Comparison of ENCODE assay signal across 9 cellular contexts in the genomic region with DNA sequence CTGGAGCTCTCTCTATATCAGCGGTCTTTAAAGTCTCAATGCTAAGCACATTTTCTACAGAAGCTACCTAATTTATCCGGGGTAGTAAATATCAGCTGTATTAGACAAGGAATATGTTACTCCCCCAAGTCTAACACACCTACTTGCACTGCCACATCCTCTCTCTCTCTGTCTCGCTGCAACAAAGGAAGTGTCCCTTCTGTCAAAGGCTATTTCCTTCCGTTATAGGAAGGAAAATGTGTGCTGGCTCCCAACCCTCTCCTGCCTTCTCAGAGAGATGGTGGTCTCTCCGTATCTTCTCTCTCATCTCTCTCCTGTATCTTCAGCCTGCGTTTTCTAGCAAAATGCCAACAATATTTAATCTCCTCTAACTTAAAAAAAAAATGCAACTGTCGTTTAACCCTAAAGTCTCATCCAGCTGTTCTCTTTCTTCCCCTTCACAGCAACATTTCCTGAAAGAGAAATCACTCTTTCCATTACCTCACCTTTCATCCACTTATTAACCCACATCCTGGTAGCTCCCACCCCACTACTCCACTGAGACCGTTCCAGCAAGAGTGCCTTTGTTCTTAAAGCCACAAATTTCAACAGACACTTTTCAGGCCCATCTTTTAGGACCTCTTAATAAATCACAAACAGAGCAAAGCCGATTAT. TPM values are rescaled to one million over a fixed set of nuclear protein-coding genes. Genes with fewer than 3 reads are reported as not detected.
DNase-seq lines count a peak whose midpoint lies in the region; ATAC-seq, FAIRE-seq and TF ChIP-seq lines count a peak whose summit lies in the region.
"Had no signal": no experiment of that assay in that cellular context is flagged by ENCODE, and none has a peak within 500 bp of the region (broad histone marks: within the 10 kb centered on the region; RNA-seq: fewer than 3 reads in every experiment).

No MANE protein-coding gene starts in this region.

- TF ChIP-seq CTCF in DND-41 (IDR thresholded peaks at IDR 0.05; ENCODE audit: borderline replicate concordance, extremely low read depth, low read length, poor library complexity, severe bottlenecking) (no peak), D721Med (IDR thresholded peaks at IDR 0.05; ENCODE audit: insufficient read depth, missing control alignments) (no peak)

- no peaks in the 10 kb centered on the region for H3K27me3 ChIP-seq in DND-41 (ENCODE audit: insufficient read depth, low read length, poor library complexity)
- H3K27me3 ChIP-seq in naive thymus-derived CD4-positive, alpha-beta T cell (ENCODE audit: control insufficient read depth in 2 of 2, insufficient read depth in 2 of 2, low read length in 2 of 2): no peaks in the 10 kb centered on the region

- H3K4me3 Mint-ChIP-seq in activated T-helper 17 cell treated with anti-CD3 and anti-CD28 coated beads, Interleukin-2, amount 50 U/mL, for 72 hours: peak overlapping the region; percentile 87
- peak overlapping the region; percentile 76 to 94 (median 88) for H3K4me3 Mint-ChIP-seq in naive thymus-derived CD4-positive, alpha-beta T cell
- H3K4me3 Mint-ChIP-seq: HFFc6 had no signal

- no peaks in the 10 kb centered on the region for H3K27me3 Mint-ChIP-seq in activated T-helper 17 cell treated with anti-CD3 and anti-CD28 coated beads, Interleukin-2, amount 50 U/mL, for 72 hours
- H3K27me3 Mint-ChIP-seq in naive thymus-derived CD4-positive, alpha-beta T cell: peaks cover 0 to 10% (median 0%) of the 10 kb centered on the region in 5 donors

- peak overlapping the region; percentile 75 for H3K4me2 ChIP-seq in DND-41 (ENCODE audit: insufficient read depth, low read length)

- H3K9me3 ChIP-seq in DND-41 (ENCODE audit: insufficient read depth, low read length, severe bottlenecking): no peaks in the 10 kb centered on the region
- no peaks in the 10 kb centered on the region for H3K9me3 ChIP-seq in naive thymus-derived CD4-positive, alpha-beta T cell (ENCODE audit: control insufficient read depth in 2 of 3, low read length in 3 of 3)

- peak overlapping the region; percentile 94 for H3K27ac ChIP-seq in DND-41 (ENCODE audit: low read length)
- H3K27ac ChIP-seq in naive thymus-derived CD4-positive, alpha-beta T cell (ENCODE audit: low read depth, low read length): peak overlapping the region; percentile 54

- DNase-seq in DND-41 (peak; percentile 82), KG1 (lab: John Stamatoyannopoulos, UW) (peak; percentile 13), NCI-H2107 (lab: John Stamatoyannopoulos, UW) (no peak), NCI-H146 treated with DMSO at 0.1 percent for 48 hours (lab: John Stamatoyannopoulos, UW; ENCODE audit: unreplicated experiment) (no peak), D721Med (ENCODE audit: insufficient read length, low spot score) (no peak)
- DNase-seq in naive thymus-derived CD4-positive, alpha-beta T cell: peak in 2 of 9 donors; percentile 21 to 30
- DNase-seq: HFFc6 had no signal

- H3K36me3 ChIP-seq in DND-41 (ENCODE audit: insufficient read depth, low read length): peaks cover 41% of the 10 kb centered on the region
- H3K36me3 ChIP-seq in naive thymus-derived CD4-positive, alpha-beta T cell (ENCODE audit: control insufficient read depth in 2 of 3, insufficient read depth in 3 of 3, low read length in 3 of 3): peaks cover 6 to 35% (median 19%) of the 10 kb centered on the region in 3 experiments

- H3K79me2 ChIP-seq in DND-41 (ENCODE audit: insufficient read depth, low read length): peaks cover 54% of the 10 kb centered on the region

- ATAC-seq in DND-41 (ENCODE audit: insufficient read depth, low read depth): peak; percentile 82
- ATAC-seq in activated T-helper 17 cell treated with anti-CD3 and anti-CD28 coated beads, Interleukin-2, amount 50 U/mL, for 72 hours (replicated peaks): peak; percentile 64
- no peak for ATAC-seq in naive thymus-derived CD4-positive, alpha-beta T cell
- no peak for ATAC-seq in HG03175 (IDR thresholded peaks at IDR 0.05; ENCODE audit: unreplicated experiment)

- H3K27ac Mint-ChIP-seq in activated T-helper 17 cell treated with anti-CD3 and anti-CD28 coated beads, Interleukin-2, amount 50 U/mL, for 72 hours: peak overlapping the region; percentile 94
- peak overlapping the region; percentile 66 to 96 (median 80) for H3K27ac Mint-ChIP-seq in naive thymus-derived CD4-positive, alpha-beta T cell
- H3K27ac Mint-ChIP-seq: HFFc6 had no signal

- peak overlapping the region; percentile 81 for H3K9ac ChIP-seq in DND-41 (ENCODE audit: low read depth, low read length)

- CTCF ChIA-PET in naive thymus-derived CD4-positive, alpha-beta T cell (lab: Charles Lee): interaction anchor here (0.7 kb wide), 1 partner anchor 954 kb away, joined by 3 read pairs; no protein-coding TSS in a partner anchor

- H3K36me3 Mint-ChIP-seq in activated T-helper 17 cell treated with anti-CD3 and anti-CD28 coated beads, Interleukin-2, amount 50 U/mL, for 72 hours (ENCODE audit: low read depth): peaks cover 73% of the 10 kb centered on the region
- peaks cover 0 to 22% (median 17%) of the 10 kb centered on the region in 5 donors for H3K36me3 Mint-ChIP-seq in naive thymus-derived CD4-positive, alpha-beta T cell

- no peak for FAIRE-seq in D721Med (lab: Jason Lieb, UNC)

- H3K4me1 Mint-ChIP-seq in activated T-helper 17 cell treated with anti-CD3 and anti-CD28 coated beads, Interleukin-2, amount 50 U/mL, for 72 hours: peaks cover 25% of the 10 kb centered on the region
- H3K4me1 Mint-ChIP-seq in naive thymus-derived CD4-positive, alpha-beta T cell: peaks cover 37 to 54% (median 53%) of the 10 kb centered on the region in 7 donors

- peak overlapping the region; percentile 18 to 51; a peak in 3 of 4 replicates for H3K4me3 ChIP-seq in DND-41 (ENCODE audit: low read depth in 1 of 2, low read length in 2 of 2)
- H3K4me3 ChIP-seq in naive thymus-derived CD4-positive, alpha-beta T cell (ENCODE audit: low read length): no peak overlapping the region

- peaks cover 36% of the 10 kb centered on the region for H3K4me1 ChIP-seq in DND-41 (ENCODE audit: insufficient read depth, low read length)
- H3K4me1 ChIP-seq in naive thymus-derived CD4-positive, alpha-beta T cell (ENCODE audit: control insufficient read depth in 2 of 2, insufficient read depth in 2 of 2, low read length in 2 of 2): peaks cover 9 to 32% of the 10 kb centered on the region in 2 donors

- POLR2A ChIA-PET in naive thymus-derived CD4-positive, alpha-beta T cell (lab: Charles Lee): interaction anchor here (0.7 to 1.0 kb wide), 6 partner anchors 15 to 365 kb away, joined by 3 to 5 read pairs (median 3); no protein-coding TSS in a partner anchor

- no peak overlapping the region for H2AFZ ChIP-seq in DND-41 (ENCODE audit: low read depth, low read length)

- intact Hi-C loops in naive thymus-derived CD4-positive, alpha-beta T cell (cut with micrococcal nuclease): loop anchor here (10.0 kb wide), 2 partner anchors 360 to 1690 kb away; no protein-coding TSS in a partner anchor

- no peaks in the 10 kb centered on the region for H3K9me3 Mint-ChIP-seq in activated T-helper 17 cell treated with anti-CD3 and anti-CD28 coated beads, Interleukin-2, amount 50 U/mL, for 72 hours
- peaks cover 0 to 2% (median 0%) of the 10 kb centered on the region in 11 donors for H3K9me3 Mint-ChIP-seq in naive thymus-derived CD4-positive, alpha-beta T cell
- H3K9me3 Mint-ChIP-seq: HFFc6 had no signal

- H4K20me1 ChIP-seq in DND-41 (ENCODE audit: insufficient read depth, low read length): peaks cover 42% of the 10 kb centered on the region

RNA-seq across cellular contexts. Expression of a gene that starts 2.3 kb away (rescaled TPM):
- 10 to 100 TPM; 22.1 to 27.0 TPM for total RNA-seq in activated T-helper 17 cell treated with anti-CD3 and anti-CD28 coated beads, Interleukin-2, amount 50 U/mL, for 72 hours
- 10 to 100 TPM; 10.6 to 26.0 (median 20.1) TPM for total RNA-seq in naive thymus-derived CD4-positive, alpha-beta T cell
- 1 to 10 TPM; 6.3 to 9.8 TPM for polyA plus RNA-seq in naive thymus-derived CD4-positive, alpha-beta T cell

RNA-seq across cellular contexts. Expression of a gene that starts 5.7 kb away (rescaled TPM):
- not detected for total RNA-seq in activated T-helper 17 cell treated with anti-CD3 and anti-CD28 coated beads, Interleukin-2, amount 50 U/mL, for 72 hours
- total RNA-seq in naive thymus-derived CD4-positive, alpha-beta T cell: not detected
- not detected for polyA plus RNA-seq in naive thymus-derived CD4-positive, alpha-beta T cell
- total RNA-seq: HFFc6 had no signal

RNA-seq across cellular contexts. Expression of a gene that starts 49.6 kb away (rescaled TPM):
- total RNA-seq in activated T-helper 17 cell treated with anti-CD3 and anti-CD28 coated beads, Interleukin-2, amount 50 U/mL, for 72 hours: 10 to 100 TPM; 39.9 to 41.3 TPM
- total RNA-seq in naive thymus-derived CD4-positive, alpha-beta T cell: 10 to 100 TPM; 52.0 to 83.2 (median 70.2) TPM
- 10 to 100 TPM; 29.0 to 32.0 TPM for polyA plus RNA-seq in naive thymus-derived CD4-positive, alpha-beta T cell

Comparison
In these comparisons a context has a peak if more than half of its experiments do, and no peak if none do; other contexts are left out.
1. ATAC-seq: peak in DND-41 (single experiment) and activated T-helper 17 cell treated with anti-CD3 and anti-CD28 coated beads, Interleukin-2, amount 50 U/mL, for 72 hours (single experiment); none in naive thymus-derived CD4-positive, alpha-beta T cell (single experiment) and HG03175 (single experiment).
2. DNase-seq: peak in DND-41 (single experiment) and KG1 (single experiment); none in NCI-H2107 (single experiment), NCI-H146 treated with DMSO at 0.1 percent for 48 hours (single experiment) and D721Med (single experiment).